Comparison of ENCODE assay signal across 21 cellular contexts in genomic region chr17:4449736-4450135, GRCh38. TPM values are rescaled to one million over a fixed set of nuclear protein-coding genes. Genes with fewer than 3 reads are reported as not detected.
DNase-seq lines count a peak whose midpoint lies in the region; ATAC-seq and TF ChIP-seq lines count a peak whose summit lies in the region.
"Had no signal": no experiment of that assay in that cellular context is flagged by ENCODE, and none has a peak within 500 bp of the region (broad histone marks: within the 10 kb centered on the region; RNA-seq: fewer than 3 reads in every experiment).

No MANE protein-coding gene starts in this region.

- H3K27me3 ChIP-seq in colonic mucosa (no peaks in the 10 kb centered on the region), osteoblast (ENCODE audit: insufficient read depth, low read length) (no peaks in the 10 kb centered on the region), vagina (no peaks in the 10 kb centered on the region)
- H3K27me3 ChIP-seq: neutrophil had no signal

- CTCF ChIA-PET in activated CD8-positive, alpha-beta memory T cell treated with anti-CD3 and anti-CD28 coated beads, Interleukin-2, amount 10 ng/mL, durations not matched to agents 7 days and 5 days (lab: Charles Lee) = no interaction called here

- no peaks in the 10 kb centered on the region for H3K79me2 ChIP-seq in osteoblast (ENCODE audit: insufficient read depth, low read length)

- no peak overlapping the region for H3K4me3 Mint-ChIP-seq in activated CD8-positive, alpha-beta memory T cell treated with anti-CD3 and anti-CD28 coated beads, Interleukin-2, amount 10 ng/mL, durations not matched to agents 7 days and 5 days
- H3K4me3 Mint-ChIP-seq: activated CD8-positive, alpha-beta T cell treated with anti-CD3 and anti-CD28 coated beads for 36 hours; activated naive CD4-positive, alpha-beta T cell treated with anti-CD3 and anti-CD28 coated beads, Interleukin-2, amount 10 ng/mL, durations not matched to agents 7 days and 5 days; CD4-positive, alpha-beta memory T cell; central memory CD8-positive, alpha-beta T cell had no signal

- peak; percentile 16 for DNase-seq in AG08395 (ENCODE audit: low spot score)
- peak; percentile 52 for DNase-seq in GM03348 (ENCODE audit: low spot score)
- DNase-seq in colonic mucosa = peak; percentile 45
- DNase-seq in osteoblast (ENCODE audit: insufficient read length, low spot score, missing footprints) = peak; percentile 83
- DNase-seq in activated CD8-positive, alpha-beta memory T cell treated with anti-CD3 and anti-CD28 coated beads, Interleukin-2, amount 10 ng/mL, durations not matched to agents 7 days and 5 days = no peak
- no peak for DNase-seq in RKO (ENCODE audit: low spot score)
- no peak for DNase-seq in vagina (ENCODE audit: extremely low spot score in 2 of 2)
- no peak for DNase-seq in stimulated activated CD4-positive, alpha-beta T cell treated with anti-CD3 and anti-CD28 coated beads, Interleukin-12 subunit alpha, Interleukin-12 subunit beta, amount 100 ng/mL, for 4 hours
- DNase-seq: activated CD8-positive, alpha-beta T cell treated with anti-CD3 and anti-CD28 coated beads for 36 hours; activated naive CD4-positive, alpha-beta T cell treated with anti-CD3 and anti-CD28 coated beads, Interleukin-2, amount 10 ng/mL, durations not matched to agents 7 days and 5 days; activated T-cell treated with anti-CD3 and anti-CD28 coated beads, Interleukin-2, amount 50 U/mL, for 1 hour; CD4-positive, alpha-beta memory T cell; DMS153; effector memory CD4-positive, alpha-beta T cell; SHP77 treated with DMSO at 0.1 percent for 48 hours; WERI-Rb-1 had no signal

- TF ChIP-seq CTCF in colonic mucosa (IDR thresholded peaks at IDR 0.05) = no peak
- TF ChIP-seq CTCF in osteoblast (IDR thresholded peaks at IDR 0.05; ENCODE audit: extremely low read depth, low read depth, low read length) = no peak
- no peak for TF ChIP-seq CTCF in vagina (IDR thresholded peaks at IDR 0.05)

- H3K4me3 ChIP-seq in colonic mucosa = no peak overlapping the region
- no peak overlapping the region for H3K4me3 ChIP-seq in osteoblast (ENCODE audit: insufficient read depth, low read length)
- H3K4me3 ChIP-seq in vagina = no peak overlapping the region
- H3K4me3 ChIP-seq: esophagus muscularis mucosa, K562 had no signal

- intact Hi-C loops in colonic mucosa (cut with DNase I) = no loop called here
- intact Hi-C loops in vagina (cut with DNase I) = no loop called here

- peaks cover 2% of the 10 kb centered on the region for H4K20me1 ChIP-seq in osteoblast (ENCODE audit: insufficient read depth, low read length)

- H3K27ac Mint-ChIP-seq in activated CD8-positive, alpha-beta memory T cell treated with anti-CD3 and anti-CD28 coated beads, Interleukin-2, amount 10 ng/mL, durations not matched to agents 7 days and 5 days = no peak overlapping the region
- H3K27ac Mint-ChIP-seq: activated CD8-positive, alpha-beta T cell treated with anti-CD3 and anti-CD28 coated beads for 36 hours; activated naive CD4-positive, alpha-beta T cell treated with anti-CD3 and anti-CD28 coated beads, Interleukin-2, amount 10 ng/mL, durations not matched to agents 7 days and 5 days had no signal

- H3K36me3 Mint-ChIP-seq in activated CD8-positive, alpha-beta memory T cell treated with anti-CD3 and anti-CD28 coated beads, Interleukin-2, amount 10 ng/mL, durations not matched to agents 7 days and 5 days = peaks cover 6% of the 10 kb centered on the region
- H3K36me3 Mint-ChIP-seq: activated naive CD4-positive, alpha-beta T cell treated with anti-CD3 and anti-CD28 coated beads, Interleukin-2, amount 10 ng/mL, durations not matched to agents 7 days and 5 days; CD4-positive, alpha-beta memory T cell had no signal

- H3K9me3 Mint-ChIP-seq in activated CD8-positive, alpha-beta memory T cell treated with anti-CD3 and anti-CD28 coated beads, Interleukin-2, amount 10 ng/mL, durations not matched to agents 7 days and 5 days (ENCODE audit: low read depth) = no peaks in the 10 kb centered on the region
- H3K9me3 Mint-ChIP-seq: activated CD8-positive, alpha-beta T cell treated with anti-CD3 and anti-CD28 coated beads for 36 hours; activated naive CD4-positive, alpha-beta T cell treated with anti-CD3 and anti-CD28 coated beads, Interleukin-2, amount 10 ng/mL, durations not matched to agents 7 days and 5 days; central memory CD8-positive, alpha-beta T cell had no signal

- ATAC-seq in activated CD8-positive, alpha-beta memory T cell treated with anti-CD3 and anti-CD28 coated beads, Interleukin-2, amount 10 ng/mL, durations not matched to agents 7 days and 5 days = no peak
- ATAC-seq: activated CD8-positive, alpha-beta T cell treated with anti-CD3 and anti-CD28 coated beads for 36 hours; K562 had no signal

- H2AFZ ChIP-seq in osteoblast (ENCODE audit: low read length) = no peak overlapping the region

- H3K9me3 ChIP-seq in colonic mucosa (no peaks in the 10 kb centered on the region), osteoblast (ENCODE audit: low read depth, low read length) (no peaks in the 10 kb centered on the region), vagina (no peaks in the 10 kb centered on the region)
- H3K9me3 ChIP-seq: esophagus muscularis mucosa, neutrophil had no signal

- H3K36me3 ChIP-seq in colonic mucosa = no peaks in the 10 kb centered on the region
- H3K36me3 ChIP-seq in osteoblast (ENCODE audit: insufficient read depth, low read length) = no peaks in the 10 kb centered on the region
- no peaks in the 10 kb centered on the region for H3K36me3 ChIP-seq in vagina
- H3K36me3 ChIP-seq: esophagus muscularis mucosa, WERI-Rb-1 had no signal

- H3K27ac ChIP-seq in colonic mucosa = no peak overlapping the region
- H3K27ac ChIP-seq in osteoblast (ENCODE audit: low read depth, low read length) = no peak overlapping the region
- H3K27ac ChIP-seq in vagina = no peak overlapping the region
- H3K27ac ChIP-seq: esophagus muscularis mucosa, neutrophil, WERI-Rb-1 had no signal

- H3K9ac ChIP-seq in colonic mucosa (ENCODE audit: low read depth in 2 of 2, low read length in 2 of 2) = no peak overlapping the region

- H3K4me2 ChIP-seq in osteoblast (ENCODE audit: insufficient read depth, low read length) = no peak overlapping the region

- no peak for TF ChIP-seq POLR2A in vagina (IDR thresholded peaks at IDR 0.05)

- peaks cover 4% of the 10 kb centered on the region for H3K4me1 Mint-ChIP-seq in activated CD8-positive, alpha-beta memory T cell treated with anti-CD3 and anti-CD28 coated beads, Interleukin-2, amount 10 ng/mL, durations not matched to agents 7 days and 5 days
- H3K4me1 Mint-ChIP-seq: activated naive CD4-positive, alpha-beta T cell treated with anti-CD3 and anti-CD28 coated beads, Interleukin-2, amount 10 ng/mL, durations not matched to agents 7 days and 5 days; CD4-positive, alpha-beta memory T cell had no signal

- H3K4me1 ChIP-seq in colonic mucosa (peaks cover 1% of the 10 kb centered on the region), osteoblast (ENCODE audit: insufficient read depth, low read length) (no peaks in the 10 kb centered on the region), vagina (no peaks in the 10 kb centered on the region)

- no peaks in the 10 kb centered on the region for H3K27me3 Mint-ChIP-seq in activated CD8-positive, alpha-beta memory T cell treated with anti-CD3 and anti-CD28 coated beads, Interleukin-2, amount 10 ng/mL, durations not matched to agents 7 days and 5 days
- H3K27me3 Mint-ChIP-seq: activated CD8-positive, alpha-beta T cell treated with anti-CD3 and anti-CD28 coated beads for 36 hours; activated naive CD4-positive, alpha-beta T cell treated with anti-CD3 and anti-CD28 coated beads, Interleukin-2, amount 10 ng/mL, durations not matched to agents 7 days and 5 days; CD4-positive, alpha-beta memory T cell had no signal

RNA-seq across cellular contexts. Expression of gene SPNS3, which starts 16.0 kb away (rescaled TPM):
- 1 to 10 TPM in 1 of 2 donors, under 1 TPM in 1; 0.90 to 1.0 TPM for total RNA-seq in colonic mucosa
- not detected in 2 replicates for total RNA-seq in osteoblast
- total RNA-seq in activated CD8-positive, alpha-beta memory T cell treated with anti-CD3 and anti-CD28 coated beads, Interleukin-2, amount 10 ng/mL, durations not matched to agents 7 days and 5 days = 10 to 100 TPM; 17.6 to 39.1 TPM
- not detected for total RNA-seq in vagina
- total RNA-seq: astrocyte, K562 had no signal

RNA-seq across cellular contexts. Expression of gene SPNS2, which starts 48.9 kb away (rescaled TPM):
- total RNA-seq in colonic mucosa (10 to 100 TPM; 13.7 to 17.4 TPM), osteoblast (under 0.01 TPM in 2 replicates), vagina (79.3 TPM)
- total RNA-seq in activated CD8-positive, alpha-beta memory T cell treated with anti-CD3 and anti-CD28 coated beads, Interleukin-2, amount 10 ng/mL, durations not matched to agents 7 days and 5 days = 1 to 10 TPM; 1.1 to 1.9 TPM
- total RNA-seq: K562 had no signal

Comparison
In these comparisons a context has a peak if more than half of its experiments do, and no peak if none do; other contexts are left out.
1. DNase-seq: peak in AG08395 (single experiment), GM03348 (single experiment), colonic mucosa (single experiment) and osteoblast (single experiment); none in activated CD8-positive, alpha-beta memory T cell treated with anti-CD3 and anti-CD28 coated beads, Interleukin-2, amount 10 ng/mL, durations not matched to agents 7 days and 5 days (single experiment), RKO (single experiment), vagina (0 of 2) and stimulated activated CD4-positive, alpha-beta T cell treated with anti-CD3 and anti-CD28 coated beads, Interleukin-12 subunit alpha, Interleukin-12 subunit beta, amount 100 ng/mL, for 4 hours (single experiment).
2. RNA of gene SPNS3, which starts 16.0 kb away (total RNA-seq): 17.6 to 39.1 TPM in activated CD8-positive, alpha-beta memory T cell treated with anti-CD3 and anti-CD28 coated beads, Interleukin-2, amount 10 ng/mL, durations not matched to agents 7 days and 5 days; 0.90 to 1.0 TPM in colonic mucosa, not detected in osteoblast and not detected in vagina (single experiment); every median in the first group is over 4 times any median in the second.
3. RNA of gene SPNS2, which starts 48.9 kb away (total RNA-seq): 79.3 TPM in vagina (single experiment) and 13.7 to 17.4 TPM in colonic mucosa; 1.1 to 1.9 TPM in activated CD8-positive, alpha-beta memory T cell treated with anti-CD3 and anti-CD28 coated beads, Interleukin-2, amount 10 ng/mL, durations not matched to agents 7 days and 5 days and under 0.01 TPM in osteoblast; every median in the first group is over 4 times any median in the second.